ENCODE assay signal across 7 cellular contexts in the genomic region with DNA sequence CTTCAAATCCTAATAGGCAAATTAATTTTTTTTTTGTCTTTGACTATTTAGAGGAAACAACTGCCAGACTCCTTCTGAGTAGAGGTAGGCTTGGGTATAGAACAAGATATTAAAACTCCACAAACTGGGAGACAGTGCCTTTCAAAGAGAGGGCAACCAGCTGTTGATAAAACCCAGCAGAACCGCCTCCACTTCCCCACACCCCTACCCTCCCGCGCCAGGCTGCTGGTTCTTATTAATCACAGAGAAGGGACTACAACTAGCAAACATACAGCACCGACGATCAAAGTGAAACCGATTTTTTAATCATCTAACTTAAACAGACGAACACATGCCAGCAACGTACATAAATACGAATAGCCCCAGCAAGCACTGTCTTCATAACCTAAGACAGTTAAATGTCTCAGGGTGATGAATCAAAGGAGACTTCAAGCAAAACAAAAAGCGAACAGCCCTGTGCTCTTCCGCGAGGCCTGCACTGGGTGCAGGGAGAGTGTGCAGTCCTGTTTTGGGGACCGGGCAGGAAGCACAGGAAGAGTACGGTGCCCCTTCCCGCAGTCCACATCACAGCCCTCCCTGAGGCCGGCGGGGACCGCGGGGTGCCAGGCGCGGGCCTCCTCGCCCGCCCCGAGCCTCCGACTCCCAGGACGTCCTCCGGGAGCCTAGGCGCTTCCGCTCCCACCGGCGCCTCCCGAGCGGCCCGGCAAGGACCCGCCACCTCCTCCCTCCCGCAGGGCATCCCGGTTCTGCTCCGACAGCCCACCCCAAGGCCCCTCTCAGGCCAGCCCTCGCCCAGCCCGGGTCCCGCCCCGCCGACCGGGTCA.
DNase-seq lines count a peak whose midpoint lies in the region; ATAC-seq, FAIRE-seq and TF ChIP-seq lines count a peak whose summit lies in the region.

No MANE protein-coding gene starts in this region.

- H3K4me1 ChIP-seq in H9 (ENCODE audit: insufficient read depth, low read length) (no peaks in the 10 kb centered on the region; the same call in none of the 2 replicates), H1 (replicated peaks in 1 of 4; ENCODE audit: control insufficient read depth in 3 of 4, insufficient read depth in 4 of 4, low read length in 3 of 4) (peaks cover 2 to 11% (median 6%) of the 10 kb centered on the region in 4 experiments; a peak in 5 of 7 replicates), mesodermal cell (ENCODE audit: control insufficient read depth, insufficient read depth, low read length, poor library complexity, severe bottlenecking) (no peaks in the 10 kb centered on the region)

- FAIRE-seq in GM12891 (lab: Jason Lieb, UNC) (no peak), H1 (lab: Jason Lieb, UNC) (no peak)

- H3K4me3 Mint-ChIP-seq in H9 = peak overlapping the region; percentile 77 to 96
- peak overlapping the region; percentile 83 for H3K4me3 Mint-ChIP-seq in activated CD4-positive, alpha-beta memory T cell treated with anti-CD3 and anti-CD28 coated beads for 36 hours
- peak overlapping the region; percentile 88 for H3K4me3 Mint-ChIP-seq in stimulated activated memory B cell treated with anti-CD40 and anti-IgM and Interleukin-4, amounts not matched to agents 10 μg/mL and 1 μg/mL and 100 μg/mL, for 72 hours

- no peak overlapping the region for H3T11ph ChIP-seq in H9 (ENCODE audit: low read length)

- no CpG with 5 or more reads among the region's 44 CpGs for WGBS in H9 (ENCODE audit: extremely low coverage, insufficient read length, low lambda C conversion rate)
- WGBS in H1 (ENCODE audit: extremely low coverage in 1 of 2, insufficient coverage in 1 of 2, insufficient read length in 1 of 2, insufficient replicate concordance in 2 of 2, low coverage in 1 of 2, low lambda C conversion rate in 2 of 2, missing lambda C conversion rate in 1 of 2), 2 experiments = 1% methylated on average over 13 of the region's 44 CpGs; no CpG with 5 or more reads in 1 of the 2 experiments
- 0 to 1% methylated on average over 33 to 39 of the region's 44 CpGs for WGBS in mesodermal cell (ENCODE audit: insufficient coverage in 2 of 2), 2 experiments

- H2BK120ac ChIP-seq in H9 (ENCODE audit: low read depth, low read length, poor library complexity, severe bottlenecking) (no peak overlapping the region), H1 (replicated peaks; ENCODE audit: low read depth, low read length) (no peak overlapping the region)

- intact Hi-C loops in activated CD4-positive, alpha-beta memory T cell treated with anti-CD3 and anti-CD28 coated beads for 36 hours (cut with micrococcal nuclease) = loop anchor here (2.0 to 5.0 kb wide), 3 partner anchors 76 to 128 kb away; partner anchors contain the start of genes TAMM41 and VGLL4

- H3K4me3 ChIP-seq in H1 (ENCODE audit: extremely low read depth in 1 of 4, insufficient read depth in 2 of 4, low read depth in 3 of 4, low read length in 4 of 4) (peak overlapping the region; percentile 60 to 84 (median 81)), mesodermal cell (ENCODE audit: extremely low read depth, insufficient read depth, low read length, poor library complexity, severe bottlenecking) (peak overlapping the region; percentile 73)

- H3K27ac ChIP-seq in H9 (ENCODE audit: insufficient read length, low read depth, low read length) (no peak overlapping the region), H1 (ENCODE audit: low read depth, low read length) (no peak overlapping the region), mesodermal cell (ENCODE audit: low read depth, low read length, severe bottlenecking) (peak overlapping the region; percentile 64)

- H3K79me2 ChIP-seq in H9 (ENCODE audit: insufficient read depth, low read length) (peaks cover 2% of the 10 kb centered on the region; the same call in 1 of the 2 replicates), H1 (ENCODE audit: control insufficient read depth in 1 of 2, insufficient read depth in 2 of 2, low read length in 2 of 2) (peaks cover 0 to 28% of the 10 kb centered on the region in 2 experiments; a peak in 2 of 4 replicates)

- H2AFZ ChIP-seq in H9 (ENCODE audit: low read length) (no peak overlapping the region), H1 (ENCODE audit: low read length) (peak overlapping the region; percentile 75; the same call in 1 of the 2 replicates)

- CTCF ChIA-PET in activated CD4-positive, alpha-beta memory T cell treated with anti-CD3 and anti-CD28 coated beads for 36 hours (lab: Charles Lee) = no interaction called here
- CTCF ChIA-PET in H1 (lab: Charles Lee; ENCODE audit: partially characterized antibody) = interaction anchor here (0.7 to 1.2 kb wide), 3 partner anchors 12 to 64 kb away, joined by 3 read pairs; no protein-coding TSS in a partner anchor

- H2AK5ac ChIP-seq in H9 (ENCODE audit: insufficient read length, low read length) (no peak overlapping the region), H1 (ENCODE audit: low read depth, low read length) (no peak overlapping the region)

- TF ChIP-seq CTCF in H9 (conservative IDR thresholded peaks at IDR 0.05) (no peak), H1 (IDR thresholded peaks at IDR 0.05; ENCODE audit: control extremely low read depth in 1 of 3, insufficient read depth in 1 of 3, low read depth in 1 of 3, low read length in 3 of 3) (no peak)

- no peaks in the 10 kb centered on the region for H3K27me3 ChIP-seq in H9 (ENCODE audit: insufficient read depth, low read length)
- no peaks in the 10 kb centered on the region for H3K27me3 ChIP-seq in H1 (replicated peaks in 1 of 4; ENCODE audit: control insufficient read depth in 3 of 4, extremely low read depth in 1 of 4, insufficient read depth in 3 of 4, low read length in 3 of 4)

- 0 out of 5 replicates have a peak, but pooled peaks cover 0 to 3% of the 10 kb centered on the region in 2 experiments for H3K9me3 Mint-ChIP-seq in H9
- H3K9me3 Mint-ChIP-seq in activated CD4-positive, alpha-beta memory T cell treated with anti-CD3 and anti-CD28 coated beads for 36 hours = no peaks in the 10 kb centered on the region
- H3K9me3 Mint-ChIP-seq in stimulated activated memory B cell treated with anti-CD40 and anti-IgM and Interleukin-4, amounts not matched to agents 10 μg/mL and 1 μg/mL and 100 μg/mL, for 72 hours = no peaks in the 10 kb centered on the region

- H4K91ac ChIP-seq in H9 (ENCODE audit: insufficient read length, low read depth, low read length) (no peak overlapping the region), H1 (replicated peaks; ENCODE audit: insufficient read length, low read length) (no peak overlapping the region)

- H3K4ac ChIP-seq in H9 (ENCODE audit: low read depth, low read length) (no peak overlapping the region), H1 (replicated peaks; ENCODE audit: insufficient read length, low read depth, low read length) (no peak overlapping the region)

- H3K79me1 ChIP-seq in H9 (ENCODE audit: insufficient read depth, low read depth, low read length, poor library complexity, severe bottlenecking) (no peaks in the 10 kb centered on the region), H1 (ENCODE audit: low read depth, low read length) (no peaks in the 10 kb centered on the region; the same call in 1 of the 2 replicates)

- no peak overlapping the region for H3K14ac ChIP-seq in H9 (ENCODE audit: insufficient read depth, low read length)
- no peak overlapping the region for H3K14ac ChIP-seq in H1 (ENCODE audit: insufficient read length)

- H3K18ac ChIP-seq in H9 (ENCODE audit: insufficient read length, low read depth, low read length) (no peak overlapping the region), H1 (ENCODE audit: extremely low read depth, low read length) (peak overlapping the region; percentile 78)

- H3K56ac ChIP-seq in H9 (ENCODE audit: insufficient read length, low read depth, low read length) (no peak overlapping the region), H1 (replicated peaks; ENCODE audit: insufficient read length, low read depth, low read length) (no peak overlapping the region)

- H4K8ac ChIP-seq in H9 (replicated peaks; ENCODE audit: insufficient read length, low read depth, low read length) (no peak overlapping the region), H1 (ENCODE audit: extremely low read depth, insufficient read depth, low read length) (peak overlapping the region; percentile 78; the same call in 1 of the 2 replicates)

- POLR2A ChIA-PET in activated CD4-positive, alpha-beta memory T cell treated with anti-CD3 and anti-CD28 coated beads for 36 hours (lab: Charles Lee) = no interaction called here
- POLR2A ChIA-PET in H1 (lab: Charles Lee; ENCODE audit: partially characterized antibody) = no interaction called here

- peaks cover 0 to 4% (median 0%) of the 10 kb centered on the region in 3 experiments; a peak in 2 of 7 replicates for H3K36me3 Mint-ChIP-seq in H9 (ENCODE audit: insufficient read depth in 1 of 3, low read depth in 3 of 3)
- H3K36me3 Mint-ChIP-seq in activated CD4-positive, alpha-beta memory T cell treated with anti-CD3 and anti-CD28 coated beads for 36 hours = no peaks in the 10 kb centered on the region
- no peaks in the 10 kb centered on the region for H3K36me3 Mint-ChIP-seq in stimulated activated memory B cell treated with anti-CD40 and anti-IgM and Interleukin-4, amounts not matched to agents 10 μg/mL and 1 μg/mL and 100 μg/mL, for 72 hours

- H3K27ac Mint-ChIP-seq in H9 = peak overlapping the region; percentile 6 to 57 (median 12); a peak in 3 of 7 replicates
- H3K27ac Mint-ChIP-seq in activated CD4-positive, alpha-beta memory T cell treated with anti-CD3 and anti-CD28 coated beads for 36 hours = peak overlapping the region; percentile 82
- H3K27ac Mint-ChIP-seq in stimulated activated memory B cell treated with anti-CD40 and anti-IgM and Interleukin-4, amounts not matched to agents 10 μg/mL and 1 μg/mL and 100 μg/mL, for 72 hours = peak overlapping the region; percentile 91

- H2BK12ac ChIP-seq in H9 (ENCODE audit: insufficient read length, low read depth, low read length) (no peak overlapping the region), H1 (ENCODE audit: low read depth, low read length) (peak overlapping the region; percentile 68; the same call in 1 of the 2 replicates)

- peak overlapping the region; percentile 62 for H3K9ac ChIP-seq in H9 (ENCODE audit: extremely low read depth, insufficient read length, low read length)
- peak overlapping the region; percentile 6 to 58 (median 46) for H3K9ac ChIP-seq in H1 (replicated peaks in 1 of 4; ENCODE audit: extremely low read depth in 1 of 4, low read depth in 3 of 4, low read length in 3 of 4)

- H3K9me3 ChIP-seq in H9 (ENCODE audit: control insufficient read depth, low read depth, low read length) = no peaks in the 10 kb centered on the region
- H3K9me3 ChIP-seq in H1 (ENCODE audit: insufficient read depth in 2 of 2, low read depth in 1 of 2, low read length in 1 of 2) = no peaks in the 10 kb centered on the region
- H3K9me3 ChIP-seq in mesodermal cell (ENCODE audit: control insufficient read depth, low read length) = no peaks in the 10 kb centered on the region

- H2BK5ac ChIP-seq in H9 (ENCODE audit: insufficient read length, low read length) (no peak overlapping the region), H1 (ENCODE audit: low read depth, low read length) (no peak overlapping the region; the same call in 1 of the 2 replicates)

- H4K20me1 ChIP-seq in H9 (ENCODE audit: control insufficient read depth, insufficient read depth, insufficient read length) = no peaks in the 10 kb centered on the region
- H4K20me1 ChIP-seq in H1 (replicated peaks in 1 of 2; ENCODE audit: control insufficient read depth in 1 of 2, insufficient read depth in 2 of 2, low read length in 2 of 2) = no peaks in the 10 kb centered on the region

- H2BK20ac ChIP-seq in H9 (ENCODE audit: low read depth, low read length, poor library complexity, severe bottlenecking) = no peak overlapping the region
- no peak overlapping the region for H2BK20ac ChIP-seq in H1 (ENCODE audit: low read length)

- DNase-seq in GM12891 (ENCODE audit: insufficient read length, low spot score) = peak; percentile 32
- no peak for DNase-seq in H9
- DNase-seq in M059J (ENCODE audit: low read depth) = peak; percentile 60
- peak; percentile 74 for DNase-seq in activated CD4-positive, alpha-beta memory T cell treated with anti-CD3 and anti-CD28 coated beads for 36 hours
- peak in 1 of 2 experiments; percentile 80 for DNase-seq in H1 (ENCODE audit: low read depth in 1 of 2, low spot score in 2 of 2)

- H3K23me2 ChIP-seq in H9 (ENCODE audit: insufficient read length, low read depth, low read length, poor library complexity, severe bottlenecking) (peaks cover 5% of the 10 kb centered on the region), H1 (ENCODE audit: low read depth, low read length) (peaks cover 16% of the 10 kb centered on the region; the same call in 1 of the 2 replicates)

- no peak for TF ChIP-seq EP300 in H1 (IDR thresholded peaks at IDR 0.05; ENCODE audit: borderline replicate concordance in 1 of 2, low read depth in 2 of 2, low read length in 2 of 2)

- TF ChIP-seq POLR2A in GM12891 (IDR thresholded peaks at IDR 0.05; ENCODE audit: low read depth, low read length) (no peak), H1 (IDR thresholded peaks at IDR 0.05; ENCODE audit: control extremely low read depth in 1 of 2, low read depth in 2 of 2, low read length in 2 of 2) (no peak)

- H3K36me3 ChIP-seq in H1 (ENCODE audit: control insufficient read depth in 2 of 4, insufficient read depth in 4 of 4, low read length in 3 of 4) (no peaks in the 10 kb centered on the region), mesodermal cell (ENCODE audit: control insufficient read depth, insufficient read depth, low read length) (no peaks in the 10 kb centered on the region)

- H3K23ac ChIP-seq in H9 (ENCODE audit: insufficient read length, low read depth, low read length) (no peak overlapping the region), H1 (ENCODE audit: insufficient read length) (no peak overlapping the region)

- peaks cover 38 to 40% of the 10 kb centered on the region in 2 experiments for H3K4me1 Mint-ChIP-seq in H9
- peaks cover 16% of the 10 kb centered on the region for H3K4me1 Mint-ChIP-seq in activated CD4-positive, alpha-beta memory T cell treated with anti-CD3 and anti-CD28 coated beads for 36 hours (ENCODE audit: low read depth)
- peaks cover 23% of the 10 kb centered on the region for H3K4me1 Mint-ChIP-seq in stimulated activated memory B cell treated with anti-CD40 and anti-IgM and Interleukin-4, amounts not matched to agents 10 μg/mL and 1 μg/mL and 100 μg/mL, for 72 hours

- H2BK15ac ChIP-seq in H9 (ENCODE audit: low read depth, low read length) = no peak overlapping the region
- H2BK15ac ChIP-seq in H1 (ENCODE audit: low read length) = 0 out of 2 replicates have a peak overlapping the region, but pooled peaks have one; percentile 72

- H3K4me2 ChIP-seq in H9 (ENCODE audit: insufficient read depth, insufficient read length, low read length) (peak overlapping the region; percentile 84), H1 (ENCODE audit: insufficient read depth in 1 of 2, low read depth in 2 of 2, low read length in 2 of 2) (peak overlapping the region; percentile 91 to 94)

- H4K5ac ChIP-seq in H9 (ENCODE audit: insufficient read length, low read depth, low read length) (no peak overlapping the region), H1 (ENCODE audit: insufficient read length, low read depth, low read length) (no peak overlapping the region)

- peaks cover 21% of the 10 kb centered on the region for H3K27me3 Mint-ChIP-seq in H9 (ENCODE audit: low read depth)
- H3K27me3 Mint-ChIP-seq in activated CD4-positive, alpha-beta memory T cell treated with anti-CD3 and anti-CD28 coated beads for 36 hours = no peaks in the 10 kb centered on the region
- H3K27me3 Mint-ChIP-seq in stimulated activated memory B cell treated with anti-CD40 and anti-IgM and Interleukin-4, amounts not matched to agents 10 μg/mL and 1 μg/mL and 100 μg/mL, for 72 hours = no peaks in the 10 kb centered on the region

- TF ChIP-seq RAD21 in H1 (IDR thresholded peaks at IDR 0.05 in 1 of 2, conservative IDR thresholded peaks at IDR 0.05 in 1 of 2; ENCODE audit: low read depth in 2 of 2, low read length in 2 of 2) = no peak

- peak; percentile 46 for ATAC-seq in stimulated activated memory B cell treated with anti-CD40 and anti-IgM and Interleukin-4, amounts not matched to agents 10 μg/mL and 1 μg/mL and 100 μg/mL, for 72 hours

Comparison
In these comparisons a context has a peak if more than half of its experiments do, and no peak if none do; other contexts are left out.
1. H3K27ac Mint-ChIP-seq: peak in every context shown above with its lines; median percentile 91 in stimulated activated memory B cell treated with anti-CD40 and anti-IgM and Interleukin-4, amounts not matched to agents 10 μg/mL and 1 μg/mL and 100 μg/mL, for 72 hours; 82 in activated CD4-positive, alpha-beta memory T cell treated with anti-CD3 and anti-CD28 coated beads for 36 hours; 12 in H9.